ENCODE assay signal across 16 cellular contexts in the genomic region with DNA sequence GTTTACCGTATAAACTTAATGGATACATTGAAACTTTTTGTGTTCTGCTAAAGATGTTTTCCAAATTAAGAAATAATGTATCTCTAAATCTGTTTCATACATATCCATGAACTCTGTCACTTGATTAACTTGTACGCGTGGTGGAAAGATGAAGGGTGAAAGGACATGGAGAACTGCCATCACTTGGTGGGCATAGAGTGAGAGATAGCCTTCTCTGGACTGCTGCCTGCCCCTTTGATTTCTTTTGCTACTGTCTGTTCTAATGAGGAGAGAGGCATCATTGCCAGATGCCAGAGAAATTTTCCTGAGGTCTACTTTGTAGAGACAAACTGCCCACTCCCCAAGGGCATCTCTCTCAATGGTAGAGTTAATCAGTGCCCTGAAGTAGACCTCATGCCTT.
"Had no signal": no experiment of that assay in that cellular context is flagged by ENCODE, and none has a peak within 500 bp of the region (broad histone marks: within the 10 kb centered on the region; RNA-seq: fewer than 3 reads in every experiment).

No MANE protein-coding gene starts in this region.

- H3K9me3 ChIP-seq: lower lobe of right lung, tibial nerve had no signal

- H3K27ac ChIP-seq: epithelial cell of prostate, lower lobe of right lung, VCaP had no signal

- H3K4me3 ChIP-seq: lower lobe of right lung, smooth muscle cell, tibial nerve had no signal

- H3K4me1 ChIP-seq: lower lobe of right lung had no signal

- DNase-seq: activated CD4-positive, alpha-beta memory T cell treated with anti-CD3 and anti-CD28 coated beads, Interleukin-2, amount 10 ng/mL, durations not matched to agents 7 days and 5 days; activated CD4-positive, alpha-beta T cell treated with anti-CD3 and anti-CD28 coated beads for 36 hours; activated naive CD8-positive, alpha-beta T cell treated with anti-CD3 and anti-CD28 coated beads, Interleukin-2, amount 10 ng/mL, durations not matched to agents 7 days and 5 days; activated T-cell treated with anti-CD3 and anti-CD28 coated beads, Interleukin-2, amount 50 U/mL, for 72 hours; caudate nucleus; cortex of kidney; effector memory CD4-positive, alpha-beta T cell; hippocampal formation; lower lobe of right lung; retina; T-helper 9 cell had no signal

- H3K27me3 ChIP-seq: tibial nerve had no signal

- ATAC-seq: activated CD4-positive, alpha-beta T cell treated with anti-CD3 and anti-CD28 coated beads for 36 hours; activated T-cell treated with anti-CD3 and anti-CD28 coated beads, Interleukin-2, amount 50 U/mL, for 72 hours; lower lobe of right lung; natural killer cell treated with Interleukin-12 subunit alpha and Interleukin-12 subunit beta and Interleukin-15 and Interleukin-18, amount 100 ng/mL, for 72 hours had no signal
